24 cellular contexts compared by ENCODE assay signal in genomic region chr20:24403410-24403809, GRCh38.
"Had no signal": no experiment of that assay in that cellular context is flagged by ENCODE, and none has a peak within 500 bp of the region (broad histone marks: within the 10 kb centered on the region; RNA-seq: fewer than 3 reads in every experiment).

No MANE protein-coding gene starts in this region.

- H3K4me1 ChIP-seq: left lung, right atrium auricular region, spleen, suprapubic skin had no signal

- H3K4me3 ChIP-seq: ascending aorta, heart left ventricle, left lung, lung, mucosa of descending colon, right atrium auricular region, spleen, suprapubic skin, tibial nerve had no signal

- DNase-seq: activated CD4-positive, alpha-beta T cell treated with anti-CD3 and anti-CD28 coated beads for 4 hours; activated CD4-positive, alpha-beta T cell treated with anti-CD3 and anti-CD28 coated beads, Interleukin-2, amount 50 U/mL, for 4 hours; activated CD4-positive, CD25-positive, alpha-beta regulatory T cell; activated CD8-positive, alpha-beta memory T cell treated with anti-CD3 and anti-CD28 coated beads for 24 hours; activated effector memory CD4-positive, alpha-beta T cell treated with Interleukin-2 at 50 U/mL for 16 hours; activated naive CD4-positive, alpha-beta T cell treated with anti-CD3 and anti-CD28 coated beads for 36 hours; activated naive CD8-positive, alpha-beta T cell treated with anti-CD3 and anti-CD28 coated beads for 36 hours; brain microvascular endothelial cell; caudate nucleus; endodermal cell; heart left ventricle; hypothalamus; immature natural killer cell; left lung; mucosa of descending colon; spleen; stimulated activated naive CD4-positive, alpha-beta T cell; T-helper 1 cell had no signal

- ATAC-seq: heart left ventricle; left lung; mucosa of descending colon; natural killer cell treated with Interleukin-12 subunit alpha and Interleukin-12 subunit beta and Interleukin-15 and Interleukin-18, amount 100 ng/mL, for 72 hours had no signal

- H3K9me3 ChIP-seq: left lung, mucosa of descending colon, suprapubic skin had no signal

- H3K27ac ChIP-seq: brain microvascular endothelial cell, heart left ventricle, left lung, right atrium auricular region, spleen, suprapubic skin, tibial nerve had no signal

- H3K36me3 ChIP-seq: ascending aorta, brain microvascular endothelial cell, heart left ventricle, left lung, right atrium auricular region, spleen, suprapubic skin, tibial nerve had no signal

- H3K27me3 ChIP-seq: ascending aorta, brain microvascular endothelial cell, heart left ventricle, left lung, right atrium auricular region, spleen, suprapubic skin, tibial nerve had no signal
